In the genomic region with DNA sequence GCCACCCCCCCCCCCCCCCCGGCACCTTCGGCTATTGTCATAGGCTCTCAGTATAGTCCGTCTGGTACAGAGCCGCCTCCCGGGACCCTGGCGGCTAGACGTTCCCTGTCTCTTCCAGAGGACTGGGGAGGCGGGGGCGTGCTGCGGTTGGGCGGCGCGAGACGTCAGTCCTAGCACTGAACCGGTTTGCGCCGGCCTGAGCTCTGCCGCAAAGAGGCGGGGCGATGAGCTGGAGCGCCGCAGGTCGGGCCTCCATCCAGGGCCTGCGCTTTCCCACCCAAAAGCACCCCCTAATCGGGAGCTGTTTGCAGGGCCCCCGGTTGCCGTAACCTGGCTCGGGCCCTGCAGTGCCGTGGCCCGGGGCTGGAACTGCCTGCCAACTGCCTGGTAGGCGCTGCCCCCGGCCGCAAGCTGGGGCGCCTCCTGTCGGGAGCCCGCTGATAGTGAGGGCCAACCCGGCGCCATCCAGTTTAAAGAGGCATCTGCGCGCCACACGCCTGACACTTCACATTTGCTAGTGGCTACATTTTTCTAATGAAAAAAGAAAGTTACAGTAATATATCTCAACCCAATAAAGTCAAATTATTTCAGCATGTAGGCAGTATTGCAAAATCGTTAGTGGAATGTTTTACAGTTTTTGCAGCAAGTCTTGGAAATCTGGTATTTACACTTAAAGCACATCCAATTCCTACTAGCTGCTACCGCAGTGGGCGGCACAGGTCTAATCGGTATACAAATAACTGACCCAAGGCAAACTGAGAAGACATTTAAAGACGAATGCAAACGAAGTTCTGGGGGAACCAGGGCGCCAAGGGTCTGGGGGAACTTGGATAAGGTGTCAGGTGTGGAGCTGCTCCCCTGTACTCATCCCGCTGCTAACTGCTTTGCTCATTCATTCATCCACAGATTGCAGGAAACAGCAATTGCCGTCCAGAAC, we compare ENCODE assay signal across 1 cellular context.
A peak's percentile ranks its signal among the peaks of the same experiment; 100 is the strongest.
TF ChIP-seq lines count a peak whose summit lies in the region.

No MANE protein-coding gene starts in this region.

TF ChIP-seq in HepG2, 621 proteins besides CTCF, POLR2A, EP300 and RAD21 (continued from another document and continues in another):
- TF ChIP-seq, protein P1, sequence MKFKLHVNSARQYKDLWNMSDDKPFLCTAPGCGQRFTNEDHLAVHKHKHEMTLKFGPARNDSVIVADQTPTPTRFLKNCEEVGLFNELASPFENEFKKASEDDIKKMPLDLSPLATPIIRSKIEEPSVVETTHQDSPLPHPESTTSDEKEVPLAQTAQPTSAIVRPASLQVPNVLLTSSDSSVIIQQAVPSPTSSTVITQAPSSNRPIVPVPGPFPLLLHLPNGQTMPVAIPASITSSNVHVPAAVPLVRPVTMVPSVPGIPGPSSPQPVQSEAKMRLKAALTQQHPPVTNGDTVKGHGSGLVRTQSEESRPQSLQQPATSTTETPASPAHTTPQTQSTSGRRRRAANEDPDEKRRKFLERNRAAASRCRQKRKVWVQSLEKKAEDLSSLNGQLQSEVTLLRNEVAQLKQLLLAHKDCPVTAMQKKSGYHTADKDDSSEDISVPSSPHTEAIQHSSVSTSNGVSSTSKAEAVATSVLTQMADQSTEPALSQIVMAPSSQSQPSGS (CRISPR knock-in tag; IDR thresholded peaks at IDR 0.05): 0 out of 2 replicates have a peak, but pooled peaks have one; percentile 14
- TF ChIP-seq FOXJ3 (CRISPR knock-in tag; IDR thresholded peaks at IDR 0.05; ENCODE audit: borderline replicate concordance) (no peak), MXI1 (IDR thresholded peaks at IDR 0.05; ENCODE audit: borderline replicate concordance, low read depth, low read length) (peak; percentile 62; the same call in 1 of the 3 replicates), ZZZ3 (CRISPR knock-in tag; IDR thresholded peaks at IDR 0.05; ENCODE audit: borderline replicate concordance) (no peak), NFYC (CRISPR knock-in tag; IDR thresholded peaks at IDR 0.05) (peak; percentile 75), PPARG (CRISPR knock-in tag; conservative IDR thresholded peaks at IDR 0.05) (no peak; the same call in 1 of the 2 replicates), ZNF720 (CRISPR knock-in tag; IDR thresholded peaks at IDR 0.05) (no peak), ATF1 (CRISPR knock-in tag; IDR thresholded peaks at IDR 0.05) (no peak), ZNF619 (CRISPR knock-in tag; IDR thresholded peaks at IDR 0.05) (no peak), CBFB (CRISPR knock-in tag; IDR thresholded peaks at IDR 0.05) (peak; percentile 76; the same call in 1 of the 2 replicates), TGIF2 (CRISPR knock-in tag; IDR thresholded peaks at IDR 0.05) (0 out of 2 replicates have a peak, but pooled peaks have one; percentile 24), ZNF652 (CRISPR knock-in tag; IDR thresholded peaks at IDR 0.05; ENCODE audit: borderline replicate concordance, low read depth) (no peak), ZBTB21 (CRISPR knock-in tag; IDR thresholded peaks at IDR 0.05) (no peak), RNF2 (conservative IDR thresholded peaks at IDR 0.05; ENCODE audit: low read depth) (peak; percentile 83), ZNF234 (CRISPR knock-in tag; conservative IDR thresholded peaks at IDR 0.05) (no peak), KDM5A (IDR thresholded peaks at IDR 0.05; ENCODE audit: borderline replicate concordance, low read length) (no peak; the same call in 1 of the 2 replicates), ZEB1 (IDR thresholded peaks at IDR 0.05; ENCODE audit: insufficient replicate concordance, low read depth) (no peak), ZNF451 (CRISPR knock-in tag; IDR thresholded peaks at IDR 0.05) (peak; percentile 81), PAF1 (CRISPR knock-in tag; IDR thresholded peaks at IDR 0.05) (no peak), PLRG1 (conservative IDR thresholded peaks at IDR 0.05) (no peak), GLI4 (CRISPR knock-in tag; IDR thresholded peaks at IDR 0.05; ENCODE audit: borderline replicate concordance) (no peak), FOXA1 (IDR thresholded peaks at IDR 0.05) (no peak), FOXA1 (CRISPR knock-in tag; IDR thresholded peaks at IDR 0.05) (no peak), ZNF263 (CRISPR knock-in tag; IDR thresholded peaks at IDR 0.05) (no peak), SIX4 (CRISPR knock-in tag; IDR thresholded peaks at IDR 0.05) (no peak), SRF (IDR thresholded peaks at IDR 0.05; ENCODE audit: low read depth, low read length) (no peak), ZNF782 (CRISPR knock-in tag; IDR thresholded peaks at IDR 0.05; ENCODE audit: borderline replicate concordance) (no peak), EHMT2 (IDR thresholded peaks at IDR 0.05; ENCODE audit: borderline replicate concordance, low read depth, low read length) (no peak; the same call in 1 of the 2 replicates), ZNF790 (CRISPR knock-in tag; IDR thresholded peaks at IDR 0.05; ENCODE audit: borderline replicate concordance) (no peak), ZNF780A (CRISPR knock-in tag; IDR thresholded peaks at IDR 0.05) (peak; percentile 29; the same call in 1 of the 2 replicates), ZNF382 (CRISPR knock-in tag; IDR thresholded peaks at IDR 0.05; ENCODE audit: borderline replicate concordance) (no peak), ZNF7 (CRISPR knock-in tag; IDR thresholded peaks at IDR 0.05) (no peak), ZIK1 (CRISPR knock-in tag; IDR thresholded peaks at IDR 0.05; ENCODE audit: borderline replicate concordance, low read depth) (peak; percentile 74; the same call in 1 of the 2 replicates), SOX6 (IDR thresholded peaks at IDR 0.05) (no peak), SOX6 (CRISPR knock-in tag; IDR thresholded peaks at IDR 0.05) (peak; percentile 55)
- TF ChIP-seq, protein P2, sequence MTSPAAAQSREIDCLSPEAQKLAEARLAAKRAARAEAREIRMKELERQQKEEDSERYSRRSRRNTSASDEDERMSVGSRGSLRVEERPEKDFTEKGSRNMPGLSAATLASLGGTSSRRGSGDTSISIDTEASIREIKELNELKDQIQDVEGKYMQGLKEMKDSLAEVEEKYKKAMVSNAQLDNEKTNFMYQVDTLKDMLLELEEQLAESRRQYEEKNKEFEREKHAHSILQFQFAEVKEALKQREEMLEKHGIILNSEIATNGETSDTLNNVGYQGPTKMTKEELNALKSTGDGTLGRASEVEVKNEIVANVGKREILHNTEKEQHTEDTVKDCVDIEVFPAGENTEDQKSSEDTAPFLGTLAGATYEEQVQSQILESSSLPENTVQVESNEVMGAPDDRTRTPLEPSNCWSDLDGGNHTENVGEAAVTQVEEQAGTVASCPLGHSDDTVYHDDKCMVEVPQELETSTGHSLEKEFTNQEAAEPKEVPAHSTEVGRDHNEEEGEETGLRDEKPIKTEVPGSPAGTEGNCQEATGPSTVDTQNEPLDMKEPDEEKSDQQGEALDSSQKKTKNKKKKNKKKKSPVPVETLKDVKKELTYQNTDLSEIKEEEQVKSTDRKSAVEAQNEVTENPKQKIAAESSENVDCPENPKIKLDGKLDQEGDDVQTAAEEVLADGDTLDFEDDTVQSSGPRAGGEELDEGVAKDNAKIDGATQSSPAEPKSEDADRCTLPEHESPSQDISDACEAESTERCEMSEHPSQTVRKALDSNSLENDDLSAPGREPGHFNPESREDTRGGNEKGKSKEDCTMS (CRISPR knock-in tag; conservative IDR thresholded peaks at IDR 0.05): no peak
- TF ChIP-seq, protein P3, sequence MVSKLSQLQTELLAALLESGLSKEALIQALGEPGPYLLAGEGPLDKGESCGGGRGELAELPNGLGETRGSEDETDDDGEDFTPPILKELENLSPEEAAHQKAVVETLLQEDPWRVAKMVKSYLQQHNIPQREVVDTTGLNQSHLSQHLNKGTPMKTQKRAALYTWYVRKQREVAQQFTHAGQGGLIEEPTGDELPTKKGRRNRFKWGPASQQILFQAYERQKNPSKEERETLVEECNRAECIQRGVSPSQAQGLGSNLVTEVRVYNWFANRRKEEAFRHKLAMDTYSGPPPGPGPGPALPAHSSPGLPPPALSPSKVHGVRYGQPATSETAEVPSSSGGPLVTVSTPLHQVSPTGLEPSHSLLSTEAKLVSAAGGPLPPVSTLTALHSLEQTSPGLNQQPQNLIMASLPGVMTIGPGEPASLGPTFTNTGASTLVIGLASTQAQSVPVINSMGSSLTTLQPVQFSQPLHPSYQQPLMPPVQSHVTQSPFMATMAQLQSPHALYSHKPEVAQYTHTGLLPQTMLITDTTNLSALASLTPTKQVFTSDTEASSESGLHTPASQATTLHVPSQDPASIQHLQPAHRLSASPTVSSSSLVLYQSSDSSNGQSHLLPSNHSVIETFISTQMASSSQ (IDR thresholded peaks at IDR 0.05; ENCODE audit: low read depth): no peak
- TF ChIP-seq, protein P3 (CRISPR knock-in tag; IDR thresholded peaks at IDR 0.05; ENCODE audit: borderline replicate concordance): no peak
- TF ChIP-seq, protein P4, sequence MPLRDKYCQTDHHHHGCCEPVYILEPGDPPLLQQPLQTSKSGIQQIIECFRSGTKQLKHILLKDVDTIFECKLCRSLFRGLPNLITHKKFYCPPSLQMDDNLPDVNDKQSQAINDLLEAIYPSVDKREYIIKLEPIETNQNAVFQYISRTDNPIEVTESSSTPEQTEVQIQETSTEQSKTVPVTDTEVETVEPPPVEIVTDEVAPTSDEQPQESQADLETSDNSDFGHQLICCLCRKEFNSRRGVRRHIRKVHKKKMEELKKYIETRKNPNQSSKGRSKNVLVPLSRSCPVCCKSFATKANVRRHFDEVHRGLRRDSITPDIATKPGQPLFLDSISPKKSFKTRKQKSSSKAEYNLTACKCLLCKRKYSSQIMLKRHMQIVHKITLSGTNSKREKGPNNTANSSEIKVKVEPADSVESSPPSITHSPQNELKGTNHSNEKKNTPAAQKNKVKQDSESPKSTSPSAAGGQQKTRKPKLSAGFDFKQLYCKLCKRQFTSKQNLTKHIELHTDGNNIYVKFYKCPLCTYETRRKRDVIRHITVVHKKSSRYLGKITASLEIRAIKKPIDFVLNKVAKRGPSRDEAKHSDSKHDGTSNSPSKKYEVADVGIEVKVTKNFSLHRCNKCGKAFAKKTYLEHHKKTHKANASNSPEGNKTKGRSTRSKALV (CRISPR knock-in tag; IDR thresholded peaks at IDR 0.05): peak; percentile 60; the same call in 1 of the 2 replicates
- TF ChIP-seq, protein P5, sequence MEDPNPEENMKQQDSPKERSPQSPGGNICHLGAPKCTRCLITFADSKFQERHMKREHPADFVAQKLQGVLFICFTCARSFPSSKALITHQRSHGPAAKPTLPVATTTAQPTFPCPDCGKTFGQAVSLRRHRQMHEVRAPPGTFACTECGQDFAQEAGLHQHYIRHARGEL (CRISPR knock-in tag; IDR thresholded peaks at IDR 0.05): no peak
- TF ChIP-seq, protein P6, sequence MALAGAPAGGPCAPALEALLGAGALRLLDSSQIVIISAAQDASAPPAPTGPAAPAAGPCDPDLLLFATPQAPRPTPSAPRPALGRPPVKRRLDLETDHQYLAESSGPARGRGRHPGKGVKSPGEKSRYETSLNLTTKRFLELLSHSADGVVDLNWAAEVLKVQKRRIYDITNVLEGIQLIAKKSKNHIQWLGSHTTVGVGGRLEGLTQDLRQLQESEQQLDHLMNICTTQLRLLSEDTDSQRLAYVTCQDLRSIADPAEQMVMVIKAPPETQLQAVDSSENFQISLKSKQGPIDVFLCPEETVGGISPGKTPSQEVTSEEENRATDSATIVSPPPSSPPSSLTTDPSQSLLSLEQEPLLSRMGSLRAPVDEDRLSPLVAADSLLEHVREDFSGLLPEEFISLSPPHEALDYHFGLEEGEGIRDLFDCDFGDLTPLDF (CRISPR knock-in tag; IDR thresholded peaks at IDR 0.05): no peak
- TF ChIP-seq, protein P7, sequence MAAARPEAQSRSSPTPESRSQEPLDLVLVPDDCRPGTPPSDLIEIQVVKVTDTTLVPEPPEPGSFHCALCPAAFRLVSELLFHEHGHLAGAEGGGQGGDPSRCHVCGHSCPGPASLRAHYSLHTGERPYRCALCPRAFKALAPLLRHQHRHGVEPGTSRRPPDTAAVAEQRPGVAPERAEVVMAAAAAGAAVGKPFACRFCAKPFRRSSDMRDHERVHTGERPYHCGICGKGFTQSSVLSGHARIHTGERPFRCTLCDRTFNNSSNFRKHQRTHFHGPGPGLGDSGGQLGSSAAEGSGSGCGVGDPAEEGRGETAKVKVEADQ (CRISPR knock-in tag; IDR thresholded peaks at IDR 0.05; ENCODE audit: borderline replicate concordance): no peak
- TF ChIP-seq, protein P8, sequence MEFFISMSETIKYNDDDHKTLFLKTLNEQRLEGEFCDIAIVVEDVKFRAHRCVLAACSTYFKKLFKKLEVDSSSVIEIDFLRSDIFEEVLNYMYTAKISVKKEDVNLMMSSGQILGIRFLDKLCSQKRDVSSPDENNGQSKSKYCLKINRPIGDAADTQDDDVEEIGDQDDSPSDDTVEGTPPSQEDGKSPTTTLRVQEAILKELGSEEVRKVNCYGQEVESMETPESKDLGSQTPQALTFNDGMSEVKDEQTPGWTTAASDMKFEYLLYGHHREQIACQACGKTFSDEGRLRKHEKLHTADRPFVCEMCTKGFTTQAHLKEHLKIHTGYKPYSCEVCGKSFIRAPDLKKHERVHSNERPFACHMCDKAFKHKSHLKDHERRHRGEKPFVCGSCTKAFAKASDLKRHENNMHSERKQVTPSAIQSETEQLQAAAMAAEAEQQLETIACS (CRISPR knock-in tag; IDR thresholded peaks at IDR 0.05): 0 out of 2 replicates have a peak, but pooled peaks have one; percentile 24
- TF ChIP-seq, protein P9, sequence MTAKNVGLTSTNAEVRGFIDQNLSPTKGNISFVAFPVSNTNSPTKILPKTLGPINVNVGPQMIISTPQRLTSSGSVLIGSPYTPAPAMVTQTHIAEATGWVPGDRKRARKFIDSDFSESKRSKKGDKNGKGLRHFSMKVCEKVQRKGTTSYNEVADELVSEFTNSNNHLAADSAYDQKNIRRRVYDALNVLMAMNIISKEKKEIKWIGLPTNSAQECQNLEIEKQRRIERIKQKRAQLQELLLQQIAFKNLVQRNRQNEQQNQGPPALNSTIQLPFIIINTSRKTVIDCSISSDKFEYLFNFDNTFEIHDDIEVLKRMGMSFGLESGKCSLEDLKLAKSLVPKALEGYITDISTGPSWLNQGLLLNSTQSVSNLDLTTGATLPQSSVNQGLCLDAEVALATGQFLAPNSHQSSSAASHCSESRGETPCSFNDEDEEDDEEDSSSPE (CRISPR knock-in tag; IDR thresholded peaks at IDR 0.05): peak; percentile 57
